ENCODE assay signal across 10 cellular contexts in genomic region chr2:172927381-172928357, GRCh38.
DNase-seq lines count a peak whose midpoint lies in the region; ATAC-seq, FAIRE-seq and TF ChIP-seq lines count a peak whose summit lies in the region.
"Had no signal": no experiment of that assay in that cellular context is flagged by ENCODE, and none has a peak within 500 bp of the region (broad histone marks: within the 10 kb centered on the region; RNA-seq: fewer than 3 reads in every experiment).

No MANE protein-coding gene starts in this region.

- H3K36me3 ChIP-seq in liver (ENCODE audit: control insufficient read depth in 4 of 4, insufficient read depth in 3 of 4, low read depth in 1 of 4, low read length in 3 of 4) (no peaks in the 10 kb centered on the region), HepG2 (replicated peaks in 1 of 2; ENCODE audit: control insufficient read depth in 1 of 2, insufficient read depth in 2 of 2, low read length in 2 of 2) (no peaks in the 10 kb centered on the region), osteoblast (ENCODE audit: insufficient read depth, low read length) (no peaks in the 10 kb centered on the region)

- DNase-seq in HepG2 (ENCODE audit: low spot score) = no peak
- peak; percentile 85 for DNase-seq in fibroblast of pulmonary artery (ENCODE audit: low read depth)
- DNase-seq in osteoblast (ENCODE audit: insufficient read length, low spot score, missing footprints) = peak; percentile 32
- no peak for DNase-seq in GM10248 (ENCODE audit: extremely low spot score)
- no peak for DNase-seq in NCI-H2107 treated with DMSO at 0.1 percent for 48 hours (lab: John Stamatoyannopoulos, UW; ENCODE audit: unreplicated experiment)
- no peak for DNase-seq in amniotic stem cell (lab: John Stamatoyannopoulos, UW)
- no peak for DNase-seq in NCI-H1436 (lab: John Stamatoyannopoulos, UW)
- DNase-seq: islet precursor cell had no signal

- H3K4me3 ChIP-seq in liver (ENCODE audit: low read depth in 1 of 3, low read length in 3 of 3) (peak overlapping the region in 1 of 3 donors; percentile 33), HepG2 (replicated peaks in 1 of 3; ENCODE audit: insufficient read depth in 1 of 3, low read depth in 2 of 3, low read length in 3 of 3) (no peak overlapping the region), fibroblast of pulmonary artery (replicated peaks; ENCODE audit: low read depth, low read length) (peak overlapping the region; percentile 47), osteoblast (ENCODE audit: insufficient read depth, low read length) (peak overlapping the region; percentile 8)
- H3K4me3 ChIP-seq: A549 had no signal

- H3K9me3 ChIP-seq in liver (ENCODE audit: control insufficient read depth in 4 of 4, low read length in 3 of 4) (no peaks in the 10 kb centered on the region), HepG2 (ENCODE audit: low read length) (no peaks in the 10 kb centered on the region), osteoblast (ENCODE audit: low read depth, low read length) (no peaks in the 10 kb centered on the region)
- H3K9me3 ChIP-seq: A549 had no signal

- ATAC-seq in HepG2 = no peak
- ATAC-seq: A549 had no signal

- no peaks in the 10 kb centered on the region for H3K79me2 ChIP-seq in HepG2 (ENCODE audit: insufficient read depth, low read length)
- H3K79me2 ChIP-seq in osteoblast (ENCODE audit: insufficient read depth, low read length) = no peaks in the 10 kb centered on the region

- H3K4me2 ChIP-seq in HepG2 (ENCODE audit: low read depth, low read length) = no peak overlapping the region
- peak overlapping the region; percentile 67 for H3K4me2 ChIP-seq in osteoblast (ENCODE audit: insufficient read depth, low read length)
- H3K4me2 ChIP-seq: A549 had no signal

- no peaks in the 10 kb centered on the region for H4K20me1 ChIP-seq in HepG2 (ENCODE audit: insufficient read depth, low read length)
- no peaks in the 10 kb centered on the region for H4K20me1 ChIP-seq in osteoblast (ENCODE audit: insufficient read depth, low read length)

- TF ChIP-seq RAD21 in liver (IDR thresholded peaks at IDR 0.05) = peak in 1 of 2 donors; percentile 9
- TF ChIP-seq RAD21 in HepG2 (CRISPR knock-in tag; IDR thresholded peaks at IDR 0.05) = no peak

- no TSS peak for BruUV-seq in HepG2 (replicated peaks; lab: Mats Ljungman, UMichigan)

- no peak overlapping the region for H2AFZ ChIP-seq in HepG2 (ENCODE audit: low read length)
- no peak overlapping the region for H2AFZ ChIP-seq in osteoblast (ENCODE audit: low read length)

- H3K27ac ChIP-seq in liver (ENCODE audit: low read depth in 1 of 2, low read length in 2 of 2) (peak overlapping the region; percentile 6 to 20), HepG2 (ENCODE audit: extremely low read length, insufficient read depth, low read length) (no peak overlapping the region), osteoblast (ENCODE audit: low read depth, low read length) (peak overlapping the region; percentile 23)
- H3K27ac ChIP-seq: A549 had no signal

- POLR2A ChIA-PET in HepG2 (lab: Yijun Ruan, JAX) (no interaction called here), GM10248 (lab: Yijun Ruan, JAX) (no interaction called here)

- intact Hi-C loops in HepG2 (cut with micrococcal nuclease; ENCODE audit: unreplicated experiment) = no loop called here

- CTCF ChIA-PET in HepG2 (lab: Yijun Ruan, JAX; ENCODE audit: low intra/inter-chr PET ratio, low total read pairs) = no interaction called here
- CTCF ChIA-PET in GM10248 (lab: Yijun Ruan, JAX) = interaction anchor here (1.0 to 6.6 kb wide), 4 partner anchors 35 to 122 kb away, joined by 3 to 69 read pairs (median 6); no protein-coding TSS in a partner anchor

- TF ChIP-seq POLR2A in HepG2 (IDR thresholded peaks at IDR 0.05; ENCODE audit: insufficient read depth in 1 of 2, low read depth in 2 of 2, low read length in 2 of 2) = no peak

- TF ChIP-seq EP300 in HepG2 (IDR thresholded peaks at IDR 0.05; ENCODE audit: low read depth in 2 of 2, low read length in 2 of 2) (no peak), HepG2 (CRISPR knock-in tag; IDR thresholded peaks at IDR 0.05; ENCODE audit: borderline replicate concordance) (no peak)

- 36% methylated on average over 9 of the region's 9 CpGs for WGBS in liver
- 7% methylated on average over 9 of the region's 9 CpGs for WGBS in HepG2 (ENCODE audit: low lambda C conversion rate)

- H3K4me1 ChIP-seq in liver (ENCODE audit: control insufficient read depth in 4 of 4, insufficient read depth in 4 of 4, low read length in 3 of 4) (peaks cover 0 to 23% (median 6%) of the 10 kb centered on the region in 4 donors), HepG2 (ENCODE audit: insufficient read depth, low read length) (no peaks in the 10 kb centered on the region), osteoblast (ENCODE audit: insufficient read depth, low read length) (peaks cover 24% of the 10 kb centered on the region)

- FAIRE-seq in HepG2 (lab: Jason Lieb, UNC) = no peak
- FAIRE-seq: A549 had no signal

- H3K9ac ChIP-seq in liver (ENCODE audit: low read depth in 1 of 2, low read length in 2 of 2) = peak overlapping the region in 1 of 2 donors; percentile 71
- no peak overlapping the region for H3K9ac ChIP-seq in HepG2 (ENCODE audit: insufficient read depth, low read depth, low read length)

- TF ChIP-seq CTCF in liver (IDR thresholded peaks at IDR 0.05; ENCODE audit: low read depth, low read length, missing input control) = no peak
- no peak for TF ChIP-seq CTCF in HepG2 (CRISPR knock-in tag; IDR thresholded peaks at IDR 0.05)
- TF ChIP-seq CTCF in fibroblast of pulmonary artery (IDR thresholded peaks at IDR 0.05; ENCODE audit: low read length, missing control alignments) = no peak
- TF ChIP-seq CTCF in osteoblast (IDR thresholded peaks at IDR 0.05; ENCODE audit: extremely low read depth, low read depth, low read length) = no peak
- no peak for TF ChIP-seq CTCF in GM10248 (IDR thresholded peaks at IDR 0.05; ENCODE audit: control extremely low read depth, extremely low read depth, low read depth, missing control alignments)

- in situ Hi-C loops in HepG2 (cut with HindIII; ENCODE audit: extremely low pct_ligation_motif_present, low pct_unique_long_range_greater_than_20kb) = no loop called here

- H3K27me3 ChIP-seq in liver (ENCODE audit: control insufficient read depth in 4 of 4, insufficient read depth in 4 of 4, low read length in 3 of 4) = no peaks in the 10 kb centered on the region
- H3K27me3 ChIP-seq in HepG2 (ENCODE audit: control insufficient read depth in 1 of 2, insufficient read depth in 2 of 2, low read length in 2 of 2) = peaks cover 0 to 2% of the 10 kb centered on the region in 2 experiments; a peak in 1 of 5 replicates
- no peaks in the 10 kb centered on the region for H3K27me3 ChIP-seq in osteoblast (ENCODE audit: insufficient read depth, low read length)

TF ChIP-seq in liver, 16 proteins besides CTCF, POLR2A, EP300 and RAD21:
- TF ChIP-seq RXRA (IDR thresholded peaks at IDR 0.05) = peak in 1 of 2 donors; percentile 16
- TF ChIP-seq EGR1 (IDR thresholded peaks at IDR 0.05; ENCODE audit: low read depth in 2 of 2) = no peak
- no peak for TF ChIP-seq ZBTB33 (IDR thresholded peaks at IDR 0.05)
- TF ChIP-seq HNF4A (conservative IDR thresholded peaks at IDR 0.05) = peak; percentile 13 to 14
TF ChIP-seq in liver: peak in this region for 2.

TF ChIP-seq in HepG2, 621 proteins besides CTCF, POLR2A, EP300 and RAD21 (continues in another document):
- no peak for TF ChIP-seq NONO (IDR thresholded peaks at IDR 0.05)
- TF ChIP-seq NONO (CRISPR knock-in tag; conservative IDR thresholded peaks at IDR 0.05) = no peak
- TF ChIP-seq ZNF3 (CRISPR knock-in tag; IDR thresholded peaks at IDR 0.05) = no peak
- no peak for TF ChIP-seq IRF9 (CRISPR knock-in tag; IDR thresholded peaks at IDR 0.05; ENCODE audit: borderline replicate concordance)
- no peak for TF ChIP-seq DRAP1 (CRISPR knock-in tag; IDR thresholded peaks at IDR 0.05)
- TF ChIP-seq USF2 (IDR thresholded peaks at IDR 0.05; ENCODE audit: low read depth, low read length) = no peak
- TF ChIP-seq USF2 (CRISPR knock-in tag; IDR thresholded peaks at IDR 0.05; ENCODE audit: borderline replicate concordance) = no peak
- TF ChIP-seq HDAC6 (IDR thresholded peaks at IDR 0.05; ENCODE audit: low read depth, low read length) = no peak

Comparison
In these comparisons a context has a peak if more than half of its experiments do, and no peak if none do; other contexts are left out.
1. H3K4me3 ChIP-seq: peak in fibroblast of pulmonary artery (single experiment) and osteoblast (single experiment); none in HepG2 (0 of 3).
2. DNase-seq: peak in fibroblast of pulmonary artery (single experiment) and osteoblast (single experiment); none in HepG2 (single experiment), GM10248 (single experiment), NCI-H2107 treated with DMSO at 0.1 percent for 48 hours (single experiment), amniotic stem cell (single experiment) and NCI-H1436 (single experiment).